1 cellular context compared by ENCODE assay signal in the genomic region with DNA sequence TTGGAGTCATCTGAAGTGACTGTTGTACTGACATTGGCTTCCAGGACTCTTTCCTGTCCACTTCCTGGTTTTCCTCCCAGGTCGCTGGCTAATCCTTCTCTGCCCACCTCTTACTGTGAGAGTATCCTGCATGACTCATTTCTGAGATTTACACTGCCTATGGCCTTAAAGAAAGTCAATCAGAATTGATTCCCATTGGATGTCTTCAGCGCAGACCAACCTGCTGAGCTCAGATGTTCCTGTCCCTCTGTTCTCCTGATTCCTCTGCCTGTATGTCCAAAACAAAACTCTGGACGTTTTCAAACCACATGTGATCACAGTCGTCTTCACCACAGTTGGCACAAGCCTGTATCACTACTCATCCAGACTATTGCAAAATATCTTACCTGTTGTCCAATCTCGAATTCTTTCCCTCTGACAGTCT.
TF ChIP-seq lines count a peak whose summit lies in the region.

No MANE protein-coding gene starts in this region.

TF ChIP-seq in IMR-90, 13 proteins besides CTCF, POLR2A, EP300 and RAD21 (continued from another document):
- TF ChIP-seq, protein P1, sequence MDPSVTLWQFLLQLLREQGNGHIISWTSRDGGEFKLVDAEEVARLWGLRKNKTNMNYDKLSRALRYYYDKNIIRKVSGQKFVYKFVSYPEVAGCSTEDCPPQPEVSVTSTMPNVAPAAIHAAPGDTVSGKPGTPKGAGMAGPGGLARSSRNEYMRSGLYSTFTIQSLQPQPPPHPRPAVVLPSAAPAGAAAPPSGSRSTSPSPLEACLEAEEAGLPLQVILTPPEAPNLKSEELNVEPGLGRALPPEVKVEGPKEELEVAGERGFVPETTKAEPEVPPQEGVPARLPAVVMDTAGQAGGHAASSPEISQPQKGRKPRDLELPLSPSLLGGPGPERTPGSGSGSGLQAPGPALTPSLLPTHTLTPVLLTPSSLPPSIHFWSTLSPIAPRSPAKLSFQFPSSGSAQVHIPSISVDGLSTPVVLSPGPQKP (IDR thresholded peaks at IDR 0.05; ENCODE audit: borderline replicate concordance, low read depth, low read length) = no peak
